8 cellular contexts compared by ENCODE assay signal in genomic region chr16:67226295-67226803, GRCh38. TPM values are rescaled to one million over a fixed set of nuclear protein-coding genes. Genes with fewer than 3 reads are reported as not detected.
DNase-seq lines count a peak whose midpoint lies in the region; ATAC-seq and TF ChIP-seq lines count a peak whose summit lies in the region.

No MANE protein-coding gene starts in this region.

- DNase-seq in HAP-1 (ENCODE audit: low spot score in 2 of 2) (no peak), hepatocyte (ENCODE audit: low spot score) (no peak), spleen (no peak), OCI-M1 (lab: John Stamatoyannopoulos, UW) (no peak), NK-92 (lab: John Stamatoyannopoulos, UW; ENCODE audit: unreplicated experiment) (no peak)
- no peak for DNase-seq in activated CD4-positive, alpha-beta memory T cell treated with anti-CD3 and anti-CD28 coated beads for 36 hours
- DNase-seq in activated CD4-positive, CD25-positive, alpha-beta regulatory T cell treated with anti-CD3 and anti-CD28 coated beads, Interleukin-2, amount 50 U/mL, for 72 hours = no peak

- H3K27ac Mint-ChIP-seq in activated CD4-positive, alpha-beta memory T cell treated with anti-CD3 and anti-CD28 coated beads for 36 hours = peak overlapping the region; percentile 95

- peak overlapping the region; percentile 46 for H2AFZ ChIP-seq in hepatocyte

- H3K9me3 ChIP-seq in HAP-1 = peaks cover 2% of the 10 kb centered on the region; the same call in 1 of the 2 replicates
- H3K9me3 ChIP-seq in hepatocyte (ENCODE audit: low read depth) = no peaks in the 10 kb centered on the region
- H3K9me3 ChIP-seq in spleen = no peaks in the 10 kb centered on the region

- peak overlapping the region; percentile 98 for H3K4me3 Mint-ChIP-seq in activated CD4-positive, alpha-beta memory T cell treated with anti-CD3 and anti-CD28 coated beads for 36 hours

- H3K27me3 ChIP-seq in HAP-1 (ENCODE audit: low read depth) = no peaks in the 10 kb centered on the region
- H3K27me3 ChIP-seq in hepatocyte = no peaks in the 10 kb centered on the region
- no peaks in the 10 kb centered on the region for H3K27me3 ChIP-seq in spleen (replicated peaks in 1 of 7)

- WGBS in hepatocyte (ENCODE audit: low lambda C conversion rate, missing lambda C conversion rate) = 16% methylated on average over 11 of the region's 12 CpGs
- 8 to 11% (median 9%) methylated on average over 12 of the region's 12 CpGs for WGBS in spleen, 5 donors

- in situ Hi-C loops in HAP-1 (cut with MboI; ENCODE audit: low sequenced_read_pairs) = no loop called here

- H3K36me3 Mint-ChIP-seq in activated CD4-positive, alpha-beta memory T cell treated with anti-CD3 and anti-CD28 coated beads for 36 hours = peaks cover 23% of the 10 kb centered on the region

- POLR2A ChIA-PET in activated CD4-positive, alpha-beta memory T cell treated with anti-CD3 and anti-CD28 coated beads for 36 hours (lab: Charles Lee) = interaction anchor here (1.2 to 3.0 kb wide), 5 partner anchors 10 to 41 kb away, joined by 4 to 37 read pairs (median 8); partner anchors contain the start of gene FHOD1

- peak overlapping the region; percentile 94 for H3K4me3 ChIP-seq in HAP-1
- H3K4me3 ChIP-seq in hepatocyte = peak overlapping the region; percentile 47
- peak overlapping the region; percentile 82 to 99 (median 98) for H3K4me3 ChIP-seq in spleen

- TF ChIP-seq CTCF in hepatocyte (IDR thresholded peaks at IDR 0.05; ENCODE audit: poor library complexity) (no peak), spleen (IDR thresholded peaks at IDR 0.05 in 8 of 11, conservative IDR thresholded peaks at IDR 0.05 in 3 of 11) (no peak)

- H3K4me1 Mint-ChIP-seq in activated CD4-positive, alpha-beta memory T cell treated with anti-CD3 and anti-CD28 coated beads for 36 hours (ENCODE audit: low read depth) = peaks cover 48% of the 10 kb centered on the region

- H3K4me1 ChIP-seq in HAP-1 (peaks cover 5% of the 10 kb centered on the region), hepatocyte (ENCODE audit: insufficient read depth) (peaks cover 9% of the 10 kb centered on the region), spleen (peaks cover 12 to 57% (median 32%) of the 10 kb centered on the region in 6 donors)

- H3K27ac ChIP-seq in hepatocyte = peak overlapping the region; percentile 29
- peak overlapping the region; percentile 61 to 93 (median 86) for H3K27ac ChIP-seq in spleen

- no peaks in the 10 kb centered on the region for H3K9me2 ChIP-seq in hepatocyte (replicated peaks; ENCODE audit: insufficient read depth)

- peak in 1 of 3 donors; percentile 13 for TF ChIP-seq POLR2A in spleen (IDR thresholded peaks at IDR 0.05)

- H4K20me1 ChIP-seq in hepatocyte (ENCODE audit: insufficient read depth, poor library complexity, severe bottlenecking) = no peaks in the 10 kb centered on the region

- H3K36me3 ChIP-seq in HAP-1 (replicated peaks) (peaks cover 31% of the 10 kb centered on the region), hepatocyte (replicated peaks; ENCODE audit: insufficient read depth, low read depth) (no peaks in the 10 kb centered on the region), spleen (peaks cover under 1 to 41% (median 34%) of the 10 kb centered on the region in 6 donors)

- H3K4me2 ChIP-seq in hepatocyte = peak overlapping the region; percentile 80

- ATAC-seq in GM19397 (IDR thresholded peaks at IDR 0.05; ENCODE audit: unreplicated experiment) = no peak

- no peaks in the 10 kb centered on the region for H3K27me3 Mint-ChIP-seq in activated CD4-positive, alpha-beta memory T cell treated with anti-CD3 and anti-CD28 coated beads for 36 hours

- no peaks in the 10 kb centered on the region for H3K9me3 Mint-ChIP-seq in activated CD4-positive, alpha-beta memory T cell treated with anti-CD3 and anti-CD28 coated beads for 36 hours

- H3K79me2 ChIP-seq in hepatocyte = peaks cover 16% of the 10 kb centered on the region

- CTCF ChIA-PET in activated CD4-positive, alpha-beta memory T cell treated with anti-CD3 and anti-CD28 coated beads for 36 hours (lab: Charles Lee) = interaction anchor here (0.7 to 2.4 kb wide), 15 partner anchors 9 to 331 kb away, joined by 3 to 15 read pairs (median 4); partner anchors contain the start of genes E2F4, FHOD1 and TPPP3

- intact Hi-C loops in activated CD4-positive, alpha-beta memory T cell treated with anti-CD3 and anti-CD28 coated beads for 36 hours (cut with micrococcal nuclease) = no loop called here
- intact Hi-C loops in spleen (cut with DNase I; ENCODE audit: low total_unique reads) = no loop called here

RNA-seq across cellular contexts. Expression of gene TMEM208, which starts 0.6 kb away (rescaled TPM):
- total RNA-seq in activated CD4-positive, alpha-beta memory T cell treated with anti-CD3 and anti-CD28 coated beads for 36 hours = 10 to 100 TPM; 36.7 to 39.3 TPM
- total RNA-seq in hepatocyte (47.5 and 53.2 TPM in 2 replicates), spleen (10 to 100 TPM; 28.1 to 39.0 (median 29.3) TPM)
- polyA plus RNA-seq in hepatocyte (160 and 181 TPM in 2 replicates), spleen (10 to 100 TPM; 54.5 to 68.7 (median 65.9) TPM)

RNA-seq across cellular contexts. Expression of gene FHOD1, which starts 20.9 kb away (rescaled TPM):
- total RNA-seq in activated CD4-positive, alpha-beta memory T cell treated with anti-CD3 and anti-CD28 coated beads for 36 hours = 100 to 1,000 TPM in 1 of 2 experiments, 10 to 100 TPM in 1; 96.3 to 111 TPM
- total RNA-seq in hepatocyte (4.1 and 10.0 TPM in 2 replicates), spleen (100 to 1,000 TPM in 6 of 7 donors, 10 to 100 TPM in 1; 97.3 to 304 (median 145) TPM)
- polyA plus RNA-seq in hepatocyte (17.2 and 20.9 TPM in 2 replicates), spleen (100 to 1,000 TPM in 2 of 3 donors, 10 to 100 TPM in 1; 45.6 to 193 (median 149) TPM)

RNA-seq across cellular contexts. Expression of gene SLC9A5, which starts 22.4 kb away (rescaled TPM):
- 1 to 10 TPM; 5.9 to 6.1 TPM for total RNA-seq in activated CD4-positive, alpha-beta memory T cell treated with anti-CD3 and anti-CD28 coated beads for 36 hours
- total RNA-seq in hepatocyte = 0.36 and 1.4 TPM in 2 replicates
- 1.5 and 2.7 TPM in 2 replicates for polyA plus RNA-seq in hepatocyte
- total RNA-seq in spleen = 10 to 100 TPM in 5 of 7 donors, 1 to 10 TPM in 2; 8.1 to 26.8 (median 13.5) TPM
- polyA plus RNA-seq in spleen = 10 to 100 TPM in 2 of 3 donors, 1 to 10 TPM in 1; 6.0 to 34.1 (median 33.6) TPM

RNA-seq across cellular contexts. Expression of gene ELMO3, which starts 27.4 kb away (rescaled TPM):
- total RNA-seq in activated CD4-positive, alpha-beta memory T cell treated with anti-CD3 and anti-CD28 coated beads for 36 hours = 1 to 10 TPM; 5.1 to 5.9 TPM
- total RNA-seq in hepatocyte (18.5 and 18.7 TPM in 2 replicates), spleen (1 to 10 TPM; 2.8 to 4.7 (median 4.0) TPM)
- polyA plus RNA-seq in hepatocyte (14.5 and 18.3 TPM in 2 replicates), spleen (1 to 10 TPM; 4.2 to 8.7 (median 7.0) TPM)

RNA-seq across cellular contexts. Expression of gene E2F4, which starts 34.4 kb away (rescaled TPM):
- total RNA-seq in activated CD4-positive, alpha-beta memory T cell treated with anti-CD3 and anti-CD28 coated beads for 36 hours = 10 to 100 TPM; 91.6 to 92.3 TPM
- total RNA-seq in hepatocyte = 70.4 and 76.6 TPM in 2 replicates
- 72.4 and 76.4 TPM in 2 replicates for polyA plus RNA-seq in hepatocyte
- total RNA-seq in spleen = 100 to 1,000 TPM in 3 of 7 donors, 10 to 100 TPM in 4; 68.0 to 134 (median 80.1) TPM
- 10 to 100 TPM; 40.8 to 68.3 (median 47.8) TPM for polyA plus RNA-seq in spleen

Comparison
In these comparisons a context has a peak if more than half of its experiments do, and no peak if none do; other contexts are left out.
1. H3K4me3 ChIP-seq: peak in every context shown above with its lines; median percentile 98 in spleen; 94 in HAP-1; 47 in hepatocyte.